ENCODE assay signal across 6 cellular contexts in the genomic region with DNA sequence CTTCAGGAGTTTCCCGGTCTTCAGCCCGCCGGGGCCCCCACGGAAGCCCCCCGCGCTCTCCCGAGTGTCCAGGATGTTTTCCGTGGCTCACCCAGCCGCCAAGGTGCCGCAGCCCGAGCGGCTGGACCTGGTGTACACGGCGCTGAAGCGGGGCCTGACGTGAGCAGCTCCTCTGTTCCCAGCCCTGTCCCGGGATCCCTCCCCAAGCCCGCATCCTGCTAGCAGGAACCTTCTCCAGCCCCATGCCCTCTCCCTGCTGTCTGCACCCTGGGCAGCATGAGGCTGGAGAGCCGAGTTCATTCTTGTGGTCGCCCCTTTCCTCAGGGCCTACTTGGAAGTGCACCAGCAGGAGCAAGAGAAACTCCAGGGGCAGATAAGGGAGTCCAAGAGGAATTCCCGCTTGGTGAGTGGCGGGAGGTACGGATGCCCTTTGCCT. TPM values are rescaled to one million over a fixed set of nuclear protein-coding genes. Genes with fewer than 3 reads are reported as not detected.
DNase-seq lines count a peak whose midpoint lies in the region; ATAC-seq and TF ChIP-seq lines count a peak whose summit lies in the region.

No MANE protein-coding gene starts in this region.

- CTCF ChIA-PET in Panc1 (lab: Charles Lee) = no interaction called here

- no TSS peak for BruUV-seq in Panc1 (replicated peaks; lab: Mats Ljungman, UMichigan)

- H3K4me3 ChIP-seq in Panc1 (ENCODE audit: low read depth in 2 of 2, low read length in 2 of 2) = peak overlapping the region; percentile 49 to 59
- peak overlapping the region; percentile 73 for H3K4me3 ChIP-seq in epithelial cell of proximal tubule (ENCODE audit: low read depth, low read length)
- H3K4me3 ChIP-seq in skeletal muscle tissue (ENCODE audit: low read length in 3 of 3) = peak overlapping the region; percentile 48 to 66 (median 56)

- H3K9me3 ChIP-seq in Panc1 (ENCODE audit: control insufficient read depth, insufficient read depth, low read depth, low read length) (no peaks in the 10 kb centered on the region), skeletal muscle tissue (ENCODE audit: control insufficient read depth in 3 of 3, low read length in 3 of 3) (no peaks in the 10 kb centered on the region)

- H3K27ac ChIP-seq in Panc1 (ENCODE audit: low read length) (no peak overlapping the region), skeletal muscle tissue (ENCODE audit: low read depth, low read length) (peak overlapping the region; percentile 84)

- POLR2A ChIA-PET in Panc1 (lab: Charles Lee) = no interaction called here

- no peak for DNase-seq in Panc1 (ENCODE audit: low read depth, low spot score)
- DNase-seq in epithelial cell of proximal tubule (ENCODE audit: low read depth) = no peak
- DNase-seq in GM13976 (ENCODE audit: low spot score) = no peak
- no peak for DNase-seq in posterior vena cava (ENCODE audit: low spot score)

- ATAC-seq in Panc1 = peak; percentile 20
- ATAC-seq in HG02840 (IDR thresholded peaks at IDR 0.05; ENCODE audit: low FRiP score, unreplicated experiment) = no peak

- H3K27me3 ChIP-seq in Panc1 (ENCODE audit: control insufficient read depth, insufficient read depth, low read length) (no peaks in the 10 kb centered on the region), skeletal muscle tissue (ENCODE audit: control insufficient read depth in 3 of 3, insufficient read depth in 3 of 3, low read length in 3 of 3) (no peaks in the 10 kb centered on the region)

- no peak for TF ChIP-seq CTCF in Panc1 (IDR thresholded peaks at IDR 0.05)
- TF ChIP-seq CTCF in epithelial cell of proximal tubule (conservative IDR thresholded peaks at IDR 0.05; ENCODE audit: low read depth, low read length) = no peak
- TF ChIP-seq CTCF in GM13976 (IDR thresholded peaks at IDR 0.05; ENCODE audit: borderline replicate concordance, control extremely low read depth, extremely low read depth, insufficient read depth, missing control alignments) = no peak

- intact Hi-C loops in Panc1 (cut with micrococcal nuclease; ENCODE audit: unreplicated experiment) = no loop called here
- intact Hi-C loops in posterior vena cava (cut with DNase I) = loop anchor here in 1 of 2 donors (5.0 kb wide), 1 partner anchor 359 kb away; no protein-coding TSS in a partner anchor

- in situ Hi-C loops in Panc1 (cut with HindIII; ENCODE audit: low pct_unique_long_range_greater_than_20kb, low sequenced_read_pairs) = no loop called here
- in situ Hi-C loops in GM13976 (cut with MboI; ENCODE audit: low sequenced_read_pairs, unreplicated experiment) = loop anchor here (10.0 to 25.0 kb wide), 2 partner anchors 106 to 274 kb away; a partner anchor contains a TSS

- H3K4me1 ChIP-seq in Panc1 (ENCODE audit: control insufficient read depth, insufficient read depth, low read length) (peaks cover 6% of the 10 kb centered on the region; the same call in 1 of the 2 replicates), skeletal muscle tissue (ENCODE audit: control insufficient read depth in 3 of 3, insufficient read depth in 3 of 3, low read length in 3 of 3) (peaks cover 28 to 55% (median 54%) of the 10 kb centered on the region in 3 donors)

- H3K9ac ChIP-seq in skeletal muscle tissue (ENCODE audit: low read depth in 1 of 3, low read length in 3 of 3) = peak overlapping the region; percentile 33 to 85 (median 75)

- H3K36me3 ChIP-seq in Panc1 (ENCODE audit: control insufficient read depth, insufficient read depth, low read length) (no peaks in the 10 kb centered on the region), skeletal muscle tissue (ENCODE audit: control insufficient read depth in 3 of 3, insufficient read depth in 3 of 3, low read length in 3 of 3) (peaks cover 37 to 40% (median 38%) of the 10 kb centered on the region in 3 donors)

RNA-seq across cellular contexts. Expression of a gene that starts 10.1 kb away (rescaled TPM):
- 82.2 TPM for total RNA-seq in Panc1 (2021; ENCODE audit: unreplicated experiment)
- polyA plus RNA-seq in Panc1 (2012; ENCODE audit: insufficient read length) = 49.8 TPM
- 44.5 and 74.9 TPM in 2 replicates for total RNA-seq in epithelial cell of proximal tubule
- 30.8 TPM for total RNA-seq in skeletal muscle tissue
- total RNA-seq in posterior vena cava = 100 to 1,000 TPM in 1 of 2 donors, 10 to 100 TPM in 1; 92.5 to 123 TPM

RNA-seq across cellular contexts. Expression of a gene that starts 23.6 kb away (rescaled TPM):
- total RNA-seq in Panc1 (2021; ENCODE audit: unreplicated experiment) (33.1 TPM), epithelial cell of proximal tubule (25.9 and 32.0 TPM in 2 replicates), skeletal muscle tissue (31.3 TPM), posterior vena cava (10 to 100 TPM; 27.6 to 27.8 TPM)
- polyA plus RNA-seq in Panc1 (2012; ENCODE audit: insufficient read length) = 25.5 TPM

RNA-seq across cellular contexts. Expression of a gene that starts 55.3 kb away (rescaled TPM):
- total RNA-seq in Panc1 (2021; ENCODE audit: unreplicated experiment) = not detected
- not detected for polyA plus RNA-seq in Panc1 (2012; ENCODE audit: insufficient read length)
- total RNA-seq in epithelial cell of proximal tubule = not detected in 2 replicates
- not detected for total RNA-seq in skeletal muscle tissue
- total RNA-seq in posterior vena cava = not detected

RNA-seq across cellular contexts. Expression of a gene that starts 57.7 kb away (rescaled TPM):
- 70.8 TPM for total RNA-seq in Panc1 (2021; ENCODE audit: unreplicated experiment)
- 103 TPM for polyA plus RNA-seq in Panc1 (2012; ENCODE audit: insufficient read length)
- 97.9 and 120 TPM in 2 replicates for total RNA-seq in epithelial cell of proximal tubule
- 46.4 TPM for total RNA-seq in skeletal muscle tissue
- total RNA-seq in posterior vena cava = 10 to 100 TPM; 56.7 to 73.4 TPM
